In the genomic region with DNA sequence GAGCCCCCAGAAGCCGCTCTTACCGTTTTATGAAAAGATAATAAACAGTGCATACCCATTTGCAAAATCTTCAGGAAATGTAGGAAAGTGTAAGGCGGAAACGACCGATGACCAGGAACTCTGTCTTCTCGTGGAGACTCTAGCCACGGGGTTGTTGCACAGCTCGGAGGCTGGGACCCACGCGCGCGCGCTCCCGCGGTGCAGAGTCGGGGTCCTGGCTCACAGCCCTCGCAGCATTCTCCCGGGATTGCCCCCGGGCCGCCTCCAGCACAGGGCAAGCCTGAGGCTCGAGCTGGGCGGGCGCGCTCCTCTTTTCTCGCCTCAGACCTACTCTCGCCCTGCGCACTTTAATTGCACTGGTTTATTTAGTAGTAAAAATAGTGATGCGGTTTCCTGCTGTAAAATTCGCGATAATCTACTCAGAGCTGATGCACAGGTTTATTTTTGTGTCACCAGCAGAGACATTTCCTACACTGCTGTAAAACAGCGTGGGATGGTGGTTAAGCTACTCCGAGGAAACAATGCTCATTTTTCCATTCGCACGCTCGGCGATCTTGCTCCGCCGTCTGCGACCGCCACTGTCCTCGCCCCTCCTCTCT, we compare ENCODE assay signal across 6 cellular contexts. TPM values are rescaled to one million over a fixed set of nuclear protein-coding genes. Genes with fewer than 3 reads are reported as not detected.
DNase-seq lines count a peak whose midpoint lies in the region; ATAC-seq and TF ChIP-seq lines count a peak whose summit lies in the region.

No MANE protein-coding gene starts in this region.

- H2AK5ac ChIP-seq in neuronal stem cell (ENCODE audit: low read depth, low read length) = no peak overlapping the region

- peaks cover 3 to 10% of the 10 kb centered on the region in 2 donors for H3K4me1 ChIP-seq in neuronal stem cell (ENCODE audit: control insufficient read depth in 2 of 2, insufficient read depth in 1 of 2, low read depth in 1 of 2, low read length in 2 of 2)

- peaks cover 5% of the 10 kb centered on the region for H3K36me3 ChIP-seq in MG63
- no peaks in the 10 kb centered on the region for H3K36me3 ChIP-seq in neuronal stem cell (replicated peaks in 1 of 2; ENCODE audit: control insufficient read depth in 2 of 2, insufficient read depth in 2 of 2, low read length in 2 of 2)

- no peak overlapping the region for H3K23ac ChIP-seq in neuronal stem cell (ENCODE audit: low read depth, low read length, poor library complexity)

- no peak overlapping the region for H3K18ac ChIP-seq in neuronal stem cell (ENCODE audit: low read length)

- DNase-seq in MG63 = peak; percentile 49
- peak; percentile 39 to 50 for DNase-seq in cardiac fibroblast (ENCODE audit: low read depth in 2 of 2)
- no peak for DNase-seq in neuronal stem cell (ENCODE audit: low spot score)
- DNase-seq in kidney glomerular epithelial cell (lab: John Stamatoyannopoulos, UW) = no peak

- no peak overlapping the region for H3K27ac ChIP-seq in neuronal stem cell (replicated peaks; ENCODE audit: low read length)

- no peak overlapping the region for H2BK15ac ChIP-seq in neuronal stem cell (ENCODE audit: low read length)

- no peaks in the 10 kb centered on the region for H3K9me3 ChIP-seq in MG63
- H3K9me3 ChIP-seq in neuronal stem cell (replicated peaks in 1 of 2; ENCODE audit: control insufficient read depth in 2 of 2, insufficient read depth in 1 of 2, low read depth in 1 of 2, low read length in 2 of 2) = no peaks in the 10 kb centered on the region

- H4K8ac ChIP-seq in neuronal stem cell (ENCODE audit: low read depth, low read length) = no peak overlapping the region

- H3K79me1 ChIP-seq in neuronal stem cell (ENCODE audit: low read depth, low read length) = no peaks in the 10 kb centered on the region

- no peak for TF ChIP-seq CTCF in cardiac fibroblast (IDR thresholded peaks at IDR 0.05; ENCODE audit: low read depth, low read length)

- H3K4me3 ChIP-seq in MG63 (peak overlapping the region; percentile 87), cardiac fibroblast (replicated peaks in 1 of 2; ENCODE audit: low read depth in 2 of 2, low read length in 2 of 2) (peak overlapping the region; percentile 69 to 87), neuronal stem cell (ENCODE audit: low read length in 2 of 2) (peak overlapping the region; percentile 84 to 93)

- peak overlapping the region; percentile 82 for H3K9ac ChIP-seq in neuronal stem cell (ENCODE audit: low read depth, low read length, poor library complexity)

- no peak overlapping the region for H4K91ac ChIP-seq in neuronal stem cell (ENCODE audit: low read depth, low read length, poor library complexity)

- no peak overlapping the region for H3K4ac ChIP-seq in neuronal stem cell (ENCODE audit: low read length)

- peak overlapping the region; percentile 95 for H2AFZ ChIP-seq in neuronal stem cell (ENCODE audit: low read length)

- WGBS in neuronal stem cell (ENCODE audit: extremely low coverage in 2 of 2, insufficient read length in 2 of 2, insufficient replicate concordance in 1 of 2), 2 donors = no CpG with 5 or more reads among the region's 41 CpGs

- no peak overlapping the region for H2BK12ac ChIP-seq in neuronal stem cell (ENCODE audit: low read length)

- peak overlapping the region; percentile 99 for H3K4me2 ChIP-seq in neuronal stem cell (ENCODE audit: insufficient read depth, low read length, poor library complexity, severe bottlenecking)

- no peak overlapping the region for H3K14ac ChIP-seq in neuronal stem cell (ENCODE audit: low read length)

- H2BK5ac ChIP-seq in neuronal stem cell (ENCODE audit: low read length) = no peak overlapping the region

- H3K27me3 ChIP-seq in MG63 (no peaks in the 10 kb centered on the region), neuronal stem cell (ENCODE audit: control insufficient read depth in 3 of 3, insufficient read depth in 3 of 3, low read depth in 1 of 3, low read length in 3 of 3) (peaks cover 5 to 22% (median 15%) of the 10 kb centered on the region in 3 experiments)

- no peak for ATAC-seq in GM21447 (IDR thresholded peaks at IDR 0.05; ENCODE audit: unreplicated experiment)
- ATAC-seq in HG03135 (IDR thresholded peaks at IDR 0.05; ENCODE audit: unreplicated experiment) = no peak

- H2BK120ac ChIP-seq in neuronal stem cell (ENCODE audit: low read depth, low read length) = no peak overlapping the region

RNA-seq across cellular contexts. Expression of gene TRIM7, which starts 15.5 kb away (rescaled TPM):
- 15.6 and 22.6 TPM in 2 replicates for total RNA-seq in MG63 (2014; rRNA removed; shearing (Covaris generic); ENCODE audit: low replicate concordance)
- 0.28 TPM for polyA plus RNA-seq in neuronal stem cell (2013, experiment 1 of 2)
- polyA plus RNA-seq in neuronal stem cell (2013, experiment 2 of 2) = 0.28 TPM

RNA-seq across cellular contexts. Expression of gene TRIM41, which starts 33.6 kb away (rescaled TPM):
- total RNA-seq in MG63 (2014; rRNA removed; shearing (Covaris generic); ENCODE audit: low replicate concordance) = 31.9 and 43.0 TPM in 2 replicates
- 21.0 TPM for polyA plus RNA-seq in neuronal stem cell (2013, experiment 1 of 2)
- 21.3 TPM for polyA plus RNA-seq in neuronal stem cell (2013, experiment 2 of 2)

RNA-seq across cellular contexts. Expression of gene OR2V2, which starts 42.1 kb away (rescaled TPM):
- not detected in 2 replicates for total RNA-seq in MG63 (2014; rRNA removed; shearing (Covaris generic); ENCODE audit: low replicate concordance)
- polyA plus RNA-seq in neuronal stem cell (2013, experiment 1 of 2) = not detected
- polyA plus RNA-seq in neuronal stem cell (2013, experiment 2 of 2) = not detected

RNA-seq across cellular contexts. Expression of gene RACK1, which starts 54.2 kb away (rescaled TPM):
- 8,781 and 10,327 TPM in 2 replicates for total RNA-seq in MG63 (2014; rRNA removed; shearing (Covaris generic); ENCODE audit: low replicate concordance)
- 3,697 TPM for polyA plus RNA-seq in neuronal stem cell (2013, experiment 1 of 2)
- 3,656 TPM for polyA plus RNA-seq in neuronal stem cell (2013, experiment 2 of 2)

RNA-seq across cellular contexts. Expression of gene OR2V1, which starts 58.5 kb away (rescaled TPM):
- not detected in 2 replicates for total RNA-seq in MG63 (2014; rRNA removed; shearing (Covaris generic); ENCODE audit: low replicate concordance)
- polyA plus RNA-seq in neuronal stem cell (2013, experiment 1 of 2) = not detected
- polyA plus RNA-seq in neuronal stem cell (2013, experiment 2 of 2) = not detected

Comparison
In these comparisons a context has a peak if more than half of its experiments do, and no peak if none do; other contexts are left out.
1. DNase-seq: peak in MG63 (single experiment) and cardiac fibroblast (2 of 2); none in neuronal stem cell (single experiment) and kidney glomerular epithelial cell (single experiment).
2. Peak in every context shown above with its lines, with median percentiles within 50 percentile points of each other: H3K4me3 ChIP-seq.